Comparison of ENCODE assay signal across 9 cellular contexts in genomic region chr11:68266121-68266891, GRCh38. TPM values are rescaled to one million over a fixed set of nuclear protein-coding genes. Genes with fewer than 3 reads are reported as not detected.
DNase-seq lines count a peak whose midpoint lies in the region; ATAC-seq and TF ChIP-seq lines count a peak whose summit lies in the region.
"Had no signal": no experiment of that assay in that cellular context is flagged by ENCODE, and none has a peak within 500 bp of the region (broad histone marks: within the 10 kb centered on the region; RNA-seq: fewer than 3 reads in every experiment).

No MANE protein-coding gene starts in this region.

- peak overlapping the region; percentile 36 for H3K9ac ChIP-seq in SU-DHL-6 (ENCODE audit: low read length)

- H2AFZ ChIP-seq in SU-DHL-6 (ENCODE audit: low read depth, low read length, severe bottlenecking) = no peak overlapping the region

- TF ChIP-seq POLR2A in tibial nerve (IDR thresholded peaks at IDR 0.05) = no peak
- TF ChIP-seq POLR2A in prostate gland (IDR thresholded peaks at IDR 0.05) = no peak

- DNase-seq in activated naive CD8-positive, alpha-beta T cell treated with anti-CD3 and anti-CD28 coated beads for 36 hours = no peak
- DNase-seq in activated naive CD8-positive, alpha-beta T cell treated with anti-CD3 and anti-CD28 coated beads, Interleukin-2, amount 50 U/mL, for 24 hours = no peak
- DNase-seq in tibial nerve (ENCODE audit: low spot score in 2 of 2) (peak in 1 of 2 donors; percentile 16), KG1 (lab: John Stamatoyannopoulos, UW) (no peak), prostate gland (ENCODE audit: low spot score) (no peak), NCI-H774 (lab: John Stamatoyannopoulos, UW) (no peak)

- no peaks in the 10 kb centered on the region for H4K20me1 ChIP-seq in SU-DHL-6 (ENCODE audit: low read depth, low read length)

- peak in 1 of 2 donors; percentile 36 for TF ChIP-seq EP300 in tibial nerve (IDR thresholded peaks at IDR 0.05)

- H3K36me3 ChIP-seq in SU-DHL-6 (ENCODE audit: low read length) (no peaks in the 10 kb centered on the region), tibial nerve (peaks cover 4 to 62% (median 11%) of the 10 kb centered on the region in 3 donors), prostate gland (peaks cover 0 to 8% of the 10 kb centered on the region in 2 donors)

- H3K9me2 ChIP-seq in SU-DHL-6 (replicated peaks; ENCODE audit: insufficient read depth, low read length) = no peaks in the 10 kb centered on the region

- H3K27me3 ChIP-seq in SU-DHL-6 (ENCODE audit: low read length) (no peaks in the 10 kb centered on the region), tibial nerve (no peaks in the 10 kb centered on the region), prostate gland (replicated peaks; ENCODE audit: insufficient read depth) (no peaks in the 10 kb centered on the region)
- H3K27me3 ChIP-seq: adrenal gland had no signal

- H3K4me2 ChIP-seq in SU-DHL-6 (ENCODE audit: low read depth, low read length, poor library complexity, severe bottlenecking) = peak overlapping the region; percentile 49

- H3K4me1 ChIP-seq in tibial nerve (peaks cover 0 to 77% (median 45%) of the 10 kb centered on the region in 4 donors), prostate gland (replicated peaks) (no peaks in the 10 kb centered on the region)

- 47 to 49% methylated on average over 16 of the region's 16 CpGs for WGBS in tibial nerve, 2 donors
- 91% methylated on average over 16 of the region's 16 CpGs for WGBS in prostate gland

- peaks cover 4% of the 10 kb centered on the region; the same call in 1 of the 2 replicates for H3F3A ChIP-seq in SU-DHL-6 (ENCODE audit: insufficient read depth)

- H3K27ac ChIP-seq in SU-DHL-6 (ENCODE audit: low read depth, low read length) (peak overlapping the region; percentile 81), tibial nerve (peak overlapping the region; percentile 56 to 95 (median 88)), prostate gland (no peak overlapping the region)

- H3K4me3 ChIP-seq in SU-DHL-6 (ENCODE audit: insufficient read depth, low read length, poor library complexity, severe bottlenecking) (no peak overlapping the region), tibial nerve (peak overlapping the region in 1 of 4 donors; percentile 26), prostate gland (no peak overlapping the region)
- H3K4me3 ChIP-seq: adrenal gland had no signal

- intact Hi-C loops in prostate gland (cut with DNase I) = no loop called here

- H3K9me3 ChIP-seq in SU-DHL-6 (ENCODE audit: insufficient read depth, low read length) (no peaks in the 10 kb centered on the region), tibial nerve (no peaks in the 10 kb centered on the region), prostate gland (no peaks in the 10 kb centered on the region)
- H3K9me3 ChIP-seq: adrenal gland had no signal

- TF ChIP-seq CTCF in SU-DHL-6 (IDR thresholded peaks at IDR 0.05; ENCODE audit: insufficient read depth, low read length, poor library complexity, severe bottlenecking) (no peak), tibial nerve (IDR thresholded peaks at IDR 0.05) (no peak), prostate gland (IDR thresholded peaks at IDR 0.05) (no peak)

- ATAC-seq in activated naive CD8-positive, alpha-beta T cell treated with anti-CD3 and anti-CD28 coated beads, Interleukin-2, amount 50 U/mL, for 24 hours = no peak
- peak; percentile 59 for ATAC-seq in HG02938 (IDR thresholded peaks at IDR 0.05; ENCODE audit: unreplicated experiment)

- H3K4me1 Mint-ChIP-seq in activated naive CD8-positive, alpha-beta T cell treated with anti-CD3 and anti-CD28 coated beads for 36 hours = peaks cover 28% of the 10 kb centered on the region
- peaks cover 24% of the 10 kb centered on the region for H3K4me1 Mint-ChIP-seq in activated naive CD8-positive, alpha-beta T cell treated with anti-CD3 and anti-CD28 coated beads, Interleukin-2, amount 50 U/mL, for 24 hours

- peaks cover 27% of the 10 kb centered on the region for H3K79me2 ChIP-seq in SU-DHL-6 (ENCODE audit: insufficient read depth, low read length)

- H3K27me3 Mint-ChIP-seq in activated naive CD8-positive, alpha-beta T cell treated with anti-CD3 and anti-CD28 coated beads for 36 hours = no peaks in the 10 kb centered on the region
- H3K27me3 Mint-ChIP-seq in activated naive CD8-positive, alpha-beta T cell treated with anti-CD3 and anti-CD28 coated beads, Interleukin-2, amount 50 U/mL, for 24 hours = no peaks in the 10 kb centered on the region

- H3K27ac Mint-ChIP-seq in activated naive CD8-positive, alpha-beta T cell treated with anti-CD3 and anti-CD28 coated beads for 36 hours = peak overlapping the region; percentile 62
- no peak overlapping the region for H3K27ac Mint-ChIP-seq in activated naive CD8-positive, alpha-beta T cell treated with anti-CD3 and anti-CD28 coated beads, Interleukin-2, amount 50 U/mL, for 24 hours

- no peak overlapping the region for H3K4me3 Mint-ChIP-seq in activated naive CD8-positive, alpha-beta T cell treated with anti-CD3 and anti-CD28 coated beads for 36 hours
- no peak overlapping the region for H3K4me3 Mint-ChIP-seq in activated naive CD8-positive, alpha-beta T cell treated with anti-CD3 and anti-CD28 coated beads, Interleukin-2, amount 50 U/mL, for 24 hours

- no peaks in the 10 kb centered on the region for H3K9me3 Mint-ChIP-seq in activated naive CD8-positive, alpha-beta T cell treated with anti-CD3 and anti-CD28 coated beads for 36 hours
- no peaks in the 10 kb centered on the region for H3K9me3 Mint-ChIP-seq in activated naive CD8-positive, alpha-beta T cell treated with anti-CD3 and anti-CD28 coated beads, Interleukin-2, amount 50 U/mL, for 24 hours

- H3K36me3 Mint-ChIP-seq in activated naive CD8-positive, alpha-beta T cell treated with anti-CD3 and anti-CD28 coated beads for 36 hours = peaks cover 18% of the 10 kb centered on the region
- peaks cover 44% of the 10 kb centered on the region for H3K36me3 Mint-ChIP-seq in activated naive CD8-positive, alpha-beta T cell treated with anti-CD3 and anti-CD28 coated beads, Interleukin-2, amount 50 U/mL, for 24 hours (ENCODE audit: low read depth)

RNA-seq across cellular contexts. Expression of gene C11orf24, which starts 5.5 kb away (rescaled TPM):
- 10 to 100 TPM; 42.2 to 44.6 TPM for total RNA-seq in activated naive CD8-positive, alpha-beta T cell treated with anti-CD3 and anti-CD28 coated beads for 36 hours
- total RNA-seq in tibial nerve = 10 to 100 TPM; 33.3 to 59.4 (median 41.2) TPM
- 10 to 100 TPM; 25.1 to 61.0 TPM for total RNA-seq in prostate gland

RNA-seq across cellular contexts. Expression of gene LRP5, which starts 46.1 kb away (rescaled TPM):
- 10 to 100 TPM; 12.7 to 15.4 TPM for total RNA-seq in activated naive CD8-positive, alpha-beta T cell treated with anti-CD3 and anti-CD28 coated beads for 36 hours
- total RNA-seq in tibial nerve (10 to 100 TPM; 22.3 to 43.2 (median 33.8) TPM), prostate gland (10 to 100 TPM; 48.3 to 57.1 TPM)

RNA-seq across cellular contexts. Expression of gene KMT5B, which starts 53.2 kb away (rescaled TPM):
- total RNA-seq in activated naive CD8-positive, alpha-beta T cell treated with anti-CD3 and anti-CD28 coated beads for 36 hours = 10 to 100 TPM; 15.7 to 18.4 TPM
- 10 to 100 TPM; 25.5 to 47.1 (median 40.3) TPM for total RNA-seq in tibial nerve
- total RNA-seq in prostate gland = 10 to 100 TPM; 41.0 to 57.7 TPM

Comparison
In these comparisons a context has a peak if more than half of its experiments do, and no peak if none do; other contexts are left out.
1. H3K27ac ChIP-seq: peak in SU-DHL-6 (single experiment) and tibial nerve (4 of 4); none in prostate gland (0 of 2).